In genomic region chrX:40845331-40845911, GRCh38 we compare ENCODE assay signal across 8 cellular contexts.
A peak's percentile ranks its signal among the peaks of the same experiment; 100 is the strongest.
DNase-seq lines count a peak whose midpoint lies in the region.

No MANE protein-coding gene starts in this region.

- DNase-seq in HK-2 (ENCODE audit: unreplicated experiment) (peak; percentile 59), brain pericyte (ENCODE audit: low read depth, low spot score) (peak; percentile 12), NCI-H82 (lab: John Stamatoyannopoulos, UW) (no peak), AML-193 (lab: John Stamatoyannopoulos, UW) (no peak), NCI-H526 (lab: John Stamatoyannopoulos, UW) (no peak)
- no peak for DNase-seq in T-helper 2 cell treated with Interferon-gamma antibody and Interleukin-4, amounts not matched to agents 5 μg/mL and 100 μg/mL, for 36 hours (ENCODE audit: low spot score)

- H3K27me3 ChIP-seq in iPS-20b (ENCODE audit: insufficient read depth, low read length) (no peaks in the 10 kb centered on the region), stomach smooth muscle (ENCODE audit: control insufficient read depth in 1 of 2, insufficient read depth in 2 of 2, low read length in 2 of 2) (peaks cover 0 to under 1% of the 10 kb centered on the region in 2 donors)

- H3K4me3 Mint-ChIP-seq in T-helper 2 cell treated with Interferon-gamma antibody and Interleukin-4, amounts not matched to agents 5 μg/mL and 100 μg/mL, for 36 hours, result no peak overlapping the region

- H3K9ac ChIP-seq in iPS-20b (ENCODE audit: low read depth, low read length) (peak overlapping the region; percentile 82), stomach smooth muscle (ENCODE audit: low read length in 2 of 2) (peak overlapping the region; percentile 6 to 53)

- H3K36me3 ChIP-seq in iPS-20b (ENCODE audit: insufficient read depth, low read depth, low read length) (peaks cover 6% of the 10 kb centered on the region; the same call in 1 of the 2 replicates), stomach smooth muscle (ENCODE audit: control insufficient read depth in 2 of 2, insufficient read depth in 2 of 2, low read length in 2 of 2) (no peaks in the 10 kb centered on the region)

- no peaks in the 10 kb centered on the region for H3K27me3 Mint-ChIP-seq in T-helper 2 cell treated with Interferon-gamma antibody and Interleukin-4, amounts not matched to agents 5 μg/mL and 100 μg/mL, for 36 hours (ENCODE audit: low read depth)

- H3K27ac Mint-ChIP-seq in T-helper 2 cell treated with Interferon-gamma antibody and Interleukin-4, amounts not matched to agents 5 μg/mL and 100 μg/mL, for 36 hours, result no peak overlapping the region

- peak overlapping the region; percentile 55; the same call in 1 of the 2 replicates for H3K4me3 ChIP-seq in iPS-20b (ENCODE audit: low read length)
- H3K4me3 ChIP-seq in stomach smooth muscle (ENCODE audit: low read length in 2 of 2), result peak overlapping the region; percentile 12 to 44

- peak overlapping the region; percentile 89 for H3K27ac ChIP-seq in iPS-20b (ENCODE audit: low read length)
- no peak overlapping the region for H3K27ac ChIP-seq in stomach smooth muscle (ENCODE audit: low read length)

- H3K4me1 Mint-ChIP-seq in T-helper 2 cell treated with Interferon-gamma antibody and Interleukin-4, amounts not matched to agents 5 μg/mL and 100 μg/mL, for 36 hours (ENCODE audit: low read depth), result no peaks in the 10 kb centered on the region

- H3K36me3 Mint-ChIP-seq in T-helper 2 cell treated with Interferon-gamma antibody and Interleukin-4, amounts not matched to agents 5 μg/mL and 100 μg/mL, for 36 hours (ENCODE audit: low read depth), result no peaks in the 10 kb centered on the region

- H3K9me3 ChIP-seq in iPS-20b (ENCODE audit: insufficient read depth, low read depth, low read length) (peaks cover 15% of the 10 kb centered on the region; the same call in 1 of the 2 replicates), stomach smooth muscle (ENCODE audit: control insufficient read depth in 2 of 2, low read length in 2 of 2) (peaks cover 5 to 11% of the 10 kb centered on the region in 2 donors)

- H3K9me3 Mint-ChIP-seq in T-helper 2 cell treated with Interferon-gamma antibody and Interleukin-4, amounts not matched to agents 5 μg/mL and 100 μg/mL, for 36 hours, result peaks cover 6% of the 10 kb centered on the region

- H3K4me1 ChIP-seq in iPS-20b (ENCODE audit: insufficient read depth, low read length) (peaks cover 14% of the 10 kb centered on the region; the same call in 1 of the 2 replicates), stomach smooth muscle (ENCODE audit: control insufficient read depth, insufficient read depth, low read length) (peaks cover 2% of the 10 kb centered on the region)

Comparison
In these comparisons a context has a peak if more than half of its experiments do, and no peak if none do; other contexts are left out.
1. DNase-seq: peak in HK-2 (single experiment) and brain pericyte (single experiment); none in NCI-H82 (single experiment), AML-193 (0 of 2), T-helper 2 cell treated with Interferon-gamma antibody and Interleukin-4, amounts not matched to agents 5 μg/mL and 100 μg/mL, for 36 hours (single experiment) and NCI-H526 (0 of 2).